Comparison of ENCODE assay signal across 9 cellular contexts in the genomic region with DNA sequence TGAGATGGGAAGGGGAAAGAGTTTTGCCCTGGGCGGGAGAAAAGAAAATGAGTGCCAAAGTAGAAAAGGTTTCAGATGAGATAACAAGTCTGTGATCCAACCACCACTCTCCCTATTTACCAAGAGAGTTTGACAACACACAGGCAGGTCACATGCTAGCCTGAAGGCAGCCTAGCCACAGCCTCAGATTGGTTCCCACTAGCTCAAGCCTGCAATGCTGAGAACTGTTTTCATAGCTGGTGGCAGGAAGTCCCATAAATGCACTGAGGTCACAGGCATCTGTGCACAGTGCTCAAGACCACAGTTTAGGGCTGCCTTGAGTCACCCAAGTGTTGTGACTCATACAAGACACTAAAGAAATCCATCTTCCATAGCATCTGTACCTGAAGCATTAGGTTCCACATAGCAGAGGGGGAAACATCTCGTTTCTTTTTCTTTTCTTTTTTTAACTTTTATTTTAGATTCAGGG. TPM values are rescaled to one million over a fixed set of nuclear protein-coding genes. Genes with fewer than 3 reads are reported as not detected.
DNase-seq lines count a peak whose midpoint lies in the region; ATAC-seq and TF ChIP-seq lines count a peak whose summit lies in the region.
"Had no signal": no experiment of that assay in that cellular context is flagged by ENCODE, and none has a peak within 500 bp of the region (broad histone marks: within the 10 kb centered on the region; RNA-seq: fewer than 3 reads in every experiment).

No MANE protein-coding gene starts in this region.

- H3K4me1 Mint-ChIP-seq in CD14-positive monocyte: no peaks in the 10 kb centered on the region

- peaks cover 0 to 20% (median 9%) of the 10 kb centered on the region in 7 donors for H3K9me3 Mint-ChIP-seq in CD14-positive monocyte

- no peak overlapping the region for H3K4me3 Mint-ChIP-seq in CD14-positive monocyte

- DNase-seq in GM04504 (ENCODE audit: low read depth) (peak; percentile 57), glomerular visceral epithelial cell (ENCODE audit: extremely low spot score) (peak; percentile 56), CD14-positive monocyte (ENCODE audit: low spot score) (no peak), NCI-H82 treated with DMSO at 0.1 percent for 48 hours (lab: John Stamatoyannopoulos, UW; ENCODE audit: unreplicated experiment) (no peak), SJCRH30 (no peak)
- DNase-seq in activated CD4-positive, alpha-beta T cell treated with anti-CD3 and anti-CD28 coated beads for 1 hour: peak; percentile 13

- intact Hi-C loops in CD14-positive monocyte (cut with micrococcal nuclease): no loop called here

- H3K36me3 Mint-ChIP-seq in CD14-positive monocyte: no peaks in the 10 kb centered on the region

- no peaks in the 10 kb centered on the region for H3K36me3 ChIP-seq in SJCRH30
- H3K36me3 ChIP-seq: breast epithelium had no signal

- no peaks in the 10 kb centered on the region for H3K27me3 ChIP-seq in SJCRH30

- no peak for TF ChIP-seq CTCF in CD14-positive monocyte (IDR thresholded peaks at IDR 0.05)

- no peak overlapping the region for H3K27ac Mint-ChIP-seq in CD14-positive monocyte

- H3K27ac ChIP-seq in SJCRH30: no peak overlapping the region
- H3K27ac ChIP-seq: breast epithelium had no signal

- H3K9me3 ChIP-seq in SJCRH30 (replicated peaks): 0 out of 2 replicates have a peak, but pooled peaks cover 3% of the 10 kb centered on the region
- H3K9me3 ChIP-seq: breast epithelium had no signal

- no peak overlapping the region for H3K4me3 ChIP-seq in SJCRH30
- H3K4me3 ChIP-seq: breast epithelium had no signal

- H3K4me1 ChIP-seq in SJCRH30: peaks cover 7% of the 10 kb centered on the region; the same call in 1 of the 2 replicates
- H3K4me1 ChIP-seq: breast epithelium had no signal

- peaks cover 7 to 10% (median 8%) of the 10 kb centered on the region in 3 donors for H3K27me3 Mint-ChIP-seq in CD14-positive monocyte (ENCODE audit: low read depth in 3 of 3)

- ATAC-seq in HG02759 (IDR thresholded peaks at IDR 0.05; ENCODE audit: unreplicated experiment) (peak; percentile 94), HG03439 (IDR thresholded peaks at IDR 0.05; ENCODE audit: unreplicated experiment) (no peak)

RNA-seq across cellular contexts. Expression of gene POP4, which starts 18.5 kb away (rescaled TPM):
- polyA plus RNA-seq in CD14-positive monocyte: 100 to 1,000 TPM; 161 to 162 TPM
- total RNA-seq in SJCRH30 (2014; rRNA removed; shearing (Covaris generic)): 81.1 and 81.9 TPM in 2 replicates

Comparison
In these comparisons a context has a peak if more than half of its experiments do, and no peak if none do; other contexts are left out.
1. DNase-seq: peak in GM04504 (single experiment), activated CD4-positive, alpha-beta T cell treated with anti-CD3 and anti-CD28 coated beads for 1 hour (single experiment) and glomerular visceral epithelial cell (single experiment); none in CD14-positive monocyte (single experiment), NCI-H82 treated with DMSO at 0.1 percent for 48 hours (single experiment) and SJCRH30 (0 of 2).